In the genomic region with DNA sequence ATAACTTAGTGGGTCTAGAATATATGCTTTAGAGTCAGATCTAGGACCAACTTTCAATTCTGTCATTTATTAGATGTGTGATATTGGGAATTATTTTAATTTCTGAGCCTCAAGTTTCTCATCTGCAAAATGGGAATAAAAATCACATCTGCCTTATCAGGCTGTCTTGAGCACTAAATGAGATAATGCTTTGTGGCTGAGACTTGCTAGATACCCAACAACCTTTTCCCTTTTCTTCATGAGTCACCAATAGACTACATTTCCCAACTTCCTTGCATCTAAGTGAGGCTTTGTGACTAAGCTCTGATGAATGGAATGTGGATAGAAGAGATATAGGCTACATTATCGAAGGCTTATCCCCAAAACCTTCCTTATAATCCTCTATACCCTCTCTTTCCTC, we compare ENCODE assay signal across 17 cellular contexts.
DNase-seq lines count a peak whose midpoint lies in the region; TF ChIP-seq lines count a peak whose summit lies in the region.
"Had no signal": no experiment of that assay in that cellular context is flagged by ENCODE, and none has a peak within 500 bp of the region (broad histone marks: within the 10 kb centered on the region; RNA-seq: fewer than 3 reads in every experiment).

No MANE protein-coding gene starts in this region.

- peak; percentile 36 for DNase-seq in H4 (ENCODE audit: low spot score)
- peak; percentile 36 for DNase-seq in OCI-M1 (lab: John Stamatoyannopoulos, UW)
- peak; percentile 32 for DNase-seq in epithelial cell of proximal tubule (ENCODE audit: low read depth)
- peak; percentile 78 for DNase-seq in non-pigmented ciliary epithelial cell (ENCODE audit: low read depth)
- no peak for DNase-seq in NCI-H1105 treated with DMSO at 0.1 percent for 48 hours (lab: John Stamatoyannopoulos, UW)
- DNase-seq in sigmoid colon: no peak
- DNase-seq in HuH-7.5 (ENCODE audit: low spot score): no peak
- DNase-seq in stomach: no peak
- DNase-seq: activated CD4-positive, alpha-beta T cell treated with anti-CD3 and anti-CD28 coated beads for 1 hour; activated naive CD8-positive, alpha-beta T cell treated with anti-CD3 and anti-CD28 coated beads, Interleukin-2, amount 10 ng/mL, durations not matched to agents 7 days and 5 days; cortex of kidney; heart right ventricle; NCI-H1417 treated with DMSO at 0.1 percent for 48 hours; NCI-H526 treated with DMSO at 0.1 percent for 48 hours; occipital lobe; SHP77; transverse colon had no signal

- H3K4me1 ChIP-seq in sigmoid colon (no peaks in the 10 kb centered on the region), stomach (peaks cover 0 to 18% (median 2%) of the 10 kb centered on the region in 4 donors)
- H3K4me1 ChIP-seq: transverse colon had no signal

- no peaks in the 10 kb centered on the region for H3K27me3 ChIP-seq in sigmoid colon
- no peaks in the 10 kb centered on the region for H3K27me3 ChIP-seq in stomach
- H3K27me3 ChIP-seq: heart right ventricle, transverse colon had no signal

- WGBS in sigmoid colon, 2 donors: 88 to 92% methylated on average over 1 of the region's 1 CpG
- 78 to 90% (median 83%) methylated on average over 1 of the region's 1 CpG for WGBS in stomach, 5 donors

- H3K9me3 ChIP-seq in sigmoid colon: no peaks in the 10 kb centered on the region
- H3K9me3 ChIP-seq in stomach: no peaks in the 10 kb centered on the region
- H3K9me3 ChIP-seq: transverse colon had no signal

- H3K4me3 ChIP-seq in epithelial cell of proximal tubule (ENCODE audit: low read depth, low read length): no peak overlapping the region
- H3K4me3 ChIP-seq in sigmoid colon: no peak overlapping the region
- no peak overlapping the region for H3K4me3 ChIP-seq in stomach
- H3K4me3 ChIP-seq: heart right ventricle, transverse colon had no signal

- TF ChIP-seq CTCF in epithelial cell of proximal tubule (conservative IDR thresholded peaks at IDR 0.05; ENCODE audit: low read depth, low read length): no peak
- TF ChIP-seq CTCF in sigmoid colon (IDR thresholded peaks at IDR 0.05): no peak
- no peak for TF ChIP-seq CTCF in stomach (IDR thresholded peaks at IDR 0.05)

- H3K27ac ChIP-seq in sigmoid colon (no peak overlapping the region), stomach (no peak overlapping the region)
- H3K27ac ChIP-seq: transverse colon had no signal

- no peak for TF ChIP-seq POLR2A in sigmoid colon (IDR thresholded peaks at IDR 0.05)
- no peak for TF ChIP-seq POLR2A in stomach (IDR thresholded peaks at IDR 0.05)

- TF ChIP-seq EP300 in sigmoid colon (IDR thresholded peaks at IDR 0.05) (no peak), stomach (IDR thresholded peaks at IDR 0.05) (no peak)

- H3K36me3 ChIP-seq in sigmoid colon (no peaks in the 10 kb centered on the region), stomach (no peaks in the 10 kb centered on the region)
- H3K36me3 ChIP-seq: heart right ventricle, transverse colon had no signal

- intact Hi-C loops in sigmoid colon (cut with DNase I): no loop called here
- intact Hi-C loops in stomach (cut with DNase I; ENCODE audit: low total_unique reads): no loop called here

Comparison
In these comparisons a context has a peak if more than half of its experiments do, and no peak if none do; other contexts are left out.
1. DNase-seq: peak in H4 (single experiment), OCI-M1 (single experiment), epithelial cell of proximal tubule (single experiment) and non-pigmented ciliary epithelial cell (single experiment); none in NCI-H1105 treated with DMSO at 0.1 percent for 48 hours (single experiment), sigmoid colon (single experiment), HuH-7.5 (single experiment) and stomach (single experiment).